ENCODE assay signal across 1 cellular context in the genomic region with DNA sequence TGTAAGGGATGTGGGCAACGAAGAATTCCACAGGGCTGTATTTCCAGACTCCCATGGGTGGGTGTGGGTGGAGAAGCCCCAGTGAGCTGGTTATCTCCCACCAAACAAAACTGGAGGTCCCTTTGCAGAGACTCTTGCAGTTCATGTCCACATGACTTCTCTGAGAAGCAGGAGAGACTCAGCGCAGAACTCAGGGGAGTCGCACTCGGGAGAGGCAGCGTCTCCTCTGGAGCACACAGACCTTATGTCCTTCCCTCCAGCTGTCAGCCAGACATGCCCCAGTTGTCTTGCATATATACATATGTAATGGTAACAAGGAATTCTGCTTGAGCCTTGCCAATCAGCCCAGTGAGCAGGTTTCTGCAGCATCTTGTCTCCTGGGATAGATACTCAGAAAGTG.
TF ChIP-seq lines count a peak whose summit lies in the region.

No MANE protein-coding gene starts in this region.

TF ChIP-seq in neural cell, 6 proteins besides CTCF, POLR2A, EP300 and RAD21:
- TF ChIP-seq, protein P1, sequence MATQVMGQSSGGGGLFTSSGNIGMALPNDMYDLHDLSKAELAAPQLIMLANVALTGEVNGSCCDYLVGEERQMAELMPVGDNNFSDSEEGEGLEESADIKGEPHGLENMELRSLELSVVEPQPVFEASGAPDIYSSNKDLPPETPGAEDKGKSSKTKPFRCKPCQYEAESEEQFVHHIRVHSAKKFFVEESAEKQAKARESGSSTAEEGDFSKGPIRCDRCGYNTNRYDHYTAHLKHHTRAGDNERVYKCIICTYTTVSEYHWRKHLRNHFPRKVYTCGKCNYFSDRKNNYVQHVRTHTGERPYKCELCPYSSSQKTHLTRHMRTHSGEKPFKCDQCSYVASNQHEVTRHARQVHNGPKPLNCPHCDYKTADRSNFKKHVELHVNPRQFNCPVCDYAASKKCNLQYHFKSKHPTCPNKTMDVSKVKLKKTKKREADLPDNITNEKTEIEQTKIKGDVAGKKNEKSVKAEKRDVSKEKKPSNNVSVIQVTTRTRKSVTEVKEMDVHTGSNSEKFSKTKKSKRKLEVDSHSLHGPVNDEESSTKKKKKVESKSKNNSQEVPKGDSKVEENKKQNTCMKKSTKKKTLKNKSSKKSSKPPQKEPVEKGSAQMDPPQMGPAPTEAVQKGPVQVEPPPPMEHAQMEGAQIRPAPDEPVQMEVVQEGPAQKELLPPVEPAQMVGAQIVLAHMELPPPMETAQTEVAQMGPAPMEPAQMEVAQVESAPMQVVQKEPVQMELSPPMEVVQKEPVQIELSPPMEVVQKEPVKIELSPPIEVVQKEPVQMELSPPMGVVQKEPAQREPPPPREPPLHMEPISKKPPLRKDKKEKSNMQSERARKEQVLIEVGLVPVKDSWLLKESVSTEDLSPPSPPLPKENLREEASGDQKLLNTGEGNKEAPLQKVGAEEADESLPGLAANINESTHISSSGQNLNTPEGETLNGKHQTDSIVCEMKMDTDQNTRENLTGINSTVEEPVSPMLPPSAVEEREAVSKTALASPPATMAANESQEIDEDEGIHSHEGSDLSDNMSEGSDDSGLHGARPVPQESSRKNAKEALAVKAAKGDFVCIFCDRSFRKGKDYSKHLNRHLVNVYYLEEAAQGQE (IDR thresholded peaks at IDR 0.05; ENCODE audit: borderline replicate concordance) = peak; percentile 28
- TF ChIP-seq EZH2 (IDR thresholded peaks at IDR 0.05; ENCODE audit: borderline replicate concordance, insufficient read depth, low read length, poor library complexity, severe bottlenecking) (no peak), TAF1 (IDR thresholded peaks at IDR 0.05; ENCODE audit: low read depth) (no peak), POLR2AphosphoS5 (IDR thresholded peaks at IDR 0.05) (peak; percentile 40), SMC3 (conservative IDR thresholded peaks at IDR 0.05; ENCODE audit: poor library complexity) (no peak), MXI1 (conservative IDR thresholded peaks at IDR 0.05; ENCODE audit: poor library complexity, severe bottlenecking) (no peak)
